Comparison of ENCODE assay signal across 8 cellular contexts in the genomic region with DNA sequence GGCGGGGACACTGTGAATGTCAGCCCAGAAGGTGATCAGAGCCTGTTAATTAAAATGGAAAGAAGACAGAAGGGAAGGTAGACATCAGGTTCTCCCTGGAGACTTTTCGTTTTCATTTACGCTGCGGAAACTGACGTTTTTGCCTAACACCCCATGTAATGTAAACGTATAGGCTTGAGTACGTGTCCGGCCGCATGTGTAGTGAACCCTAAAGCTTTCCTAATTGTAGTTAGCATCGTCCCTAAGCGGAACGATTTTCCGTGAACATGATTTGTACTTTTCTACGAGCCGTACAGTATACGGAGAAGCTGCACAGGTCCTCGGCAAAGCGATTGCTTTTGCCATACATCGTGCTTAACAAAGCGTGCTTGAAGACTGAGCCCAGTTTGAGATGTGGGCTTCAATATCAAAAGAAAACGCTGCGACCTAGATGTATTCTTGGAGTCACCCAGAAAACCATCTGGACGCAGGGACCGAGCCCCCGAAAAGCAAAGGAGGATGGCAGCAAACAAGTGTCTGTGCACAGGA. TPM values are rescaled to one million over a fixed set of nuclear protein-coding genes. Genes with fewer than 3 reads are reported as not detected.
A peak's percentile ranks its signal among the peaks of the same experiment; 100 is the strongest.
DNase-seq lines count a peak whose midpoint lies in the region; ATAC-seq, FAIRE-seq and TF ChIP-seq lines count a peak whose summit lies in the region.

No MANE protein-coding gene starts in this region.

- H3K36me3 ChIP-seq in CD8-positive, alpha-beta T cell (ENCODE audit: insufficient read depth, low read length), result no peaks in the 10 kb centered on the region
- H3K36me3 ChIP-seq in NT2/D1 (ENCODE audit: insufficient read depth, insufficient read length, low read length), result peaks cover 37% of the 10 kb centered on the region
- no peaks in the 10 kb centered on the region for H3K36me3 ChIP-seq in endothelial cell of umbilical vein (ENCODE audit: control insufficient read depth in 2 of 2, extremely low read depth in 1 of 2, insufficient read depth in 2 of 2, low read length in 2 of 2)
- H3K36me3 ChIP-seq in trophoblast cell (ENCODE audit: control insufficient read depth in 1 of 2, insufficient read depth in 2 of 2, low read length in 2 of 2), result peaks cover 3% of the 10 kb centered on the region in 2 experiments

- peak overlapping the region; percentile 8 for H4K91ac ChIP-seq in trophoblast cell (ENCODE audit: low read depth, low read length)

- peak overlapping the region; percentile 10 for H4K12ac ChIP-seq in trophoblast cell (ENCODE audit: low read depth, low read length)

- no peak overlapping the region for H2BK120ac ChIP-seq in trophoblast cell (ENCODE audit: insufficient read depth, low read length, poor library complexity)

- H4K8ac ChIP-seq in trophoblast cell (ENCODE audit: low read depth, low read length), result peak overlapping the region; percentile 93

- no peak overlapping the region for H2BK5ac ChIP-seq in trophoblast cell (ENCODE audit: low read depth, low read length, poor library complexity)

- peaks cover 21% of the 10 kb centered on the region for H3K4me1 ChIP-seq in CD8-positive, alpha-beta T cell (ENCODE audit: insufficient read depth, low read length)
- H3K4me1 ChIP-seq in NT2/D1 (ENCODE audit: insufficient read depth, insufficient read length), result no peaks in the 10 kb centered on the region
- H3K4me1 ChIP-seq in endothelial cell of umbilical vein (ENCODE audit: control insufficient read depth, extremely low read depth, insufficient read depth, low read length), result peaks cover 17% of the 10 kb centered on the region
- H3K4me1 ChIP-seq in trophoblast cell (ENCODE audit: control insufficient read depth in 1 of 2, insufficient read depth in 2 of 2, low read length in 2 of 2), result peaks cover 5 to 8% of the 10 kb centered on the region in 2 experiments

- H3K23ac ChIP-seq in trophoblast cell (ENCODE audit: low read length), result no peak overlapping the region

- H3K9me3 ChIP-seq in CD8-positive, alpha-beta T cell (ENCODE audit: low read length), result no peaks in the 10 kb centered on the region
- H3K9me3 ChIP-seq in NT2/D1 (ENCODE audit: insufficient read depth, low read length) (no peaks in the 10 kb centered on the region), endothelial cell of umbilical vein (replicated peaks; ENCODE audit: control insufficient read depth, insufficient read depth, low read length) (no peaks in the 10 kb centered on the region), trophoblast cell (ENCODE audit: insufficient read depth, low read depth, low read length) (no peaks in the 10 kb centered on the region)

- H3K27me3 Mint-ChIP-seq in CD8-positive, alpha-beta T cell (ENCODE audit: low read depth), result no peaks in the 10 kb centered on the region

- WGBS in trophoblast cell (ENCODE audit: extremely low coverage, insufficient coverage, insufficient read length), result no CpG with 5 or more reads among the region's 25 CpGs

- no peak for FAIRE-seq in endothelial cell of umbilical vein (lab: Jason Lieb, UNC)

- dilution Hi-C loops in endothelial cell of umbilical vein (cut with MboI; ENCODE audit: extremely low pct_ligation_motif_present, low sequenced_read_pairs), result no loop called here

- H3K79me2 ChIP-seq in endothelial cell of umbilical vein (ENCODE audit: control insufficient read depth, insufficient read depth, low read length) (peaks cover 51% of the 10 kb centered on the region), trophoblast cell (ENCODE audit: control insufficient read depth, insufficient read depth, low read length, poor library complexity) (peaks cover 5% of the 10 kb centered on the region)

- H3K27ac ChIP-seq in CD8-positive, alpha-beta T cell (ENCODE audit: low read depth, low read length), result peak overlapping the region; percentile 92
- H3K27ac ChIP-seq in endothelial cell of umbilical vein (ENCODE audit: insufficient read depth, low read depth, low read length), result peak overlapping the region; percentile 45
- H3K27ac ChIP-seq in trophoblast cell (ENCODE audit: low read depth, low read length), result no peak overlapping the region

- no peaks in the 10 kb centered on the region for H4K20me1 ChIP-seq in endothelial cell of umbilical vein (replicated peaks; ENCODE audit: control insufficient read depth, extremely low read depth, insufficient read depth, low read length)

- H3K79me1 ChIP-seq in trophoblast cell (ENCODE audit: low read length), result peaks cover 6% of the 10 kb centered on the region

- H3K27me3 ChIP-seq in CD8-positive, alpha-beta T cell (ENCODE audit: insufficient read depth, low read length), result no peaks in the 10 kb centered on the region
- H3K27me3 ChIP-seq in NT2/D1 (ENCODE audit: insufficient read depth, insufficient read length), result no peaks in the 10 kb centered on the region
- no peaks in the 10 kb centered on the region for H3K27me3 ChIP-seq in endothelial cell of umbilical vein (ENCODE audit: control insufficient read depth in 2 of 2, insufficient read depth in 2 of 2, low read length in 2 of 2)
- no peaks in the 10 kb centered on the region for H3K27me3 ChIP-seq in trophoblast cell (ENCODE audit: insufficient read depth, low read length)

- H2AFZ ChIP-seq in endothelial cell of umbilical vein (ENCODE audit: low read depth, low read length) (peak overlapping the region; percentile 81), trophoblast cell (ENCODE audit: insufficient read depth, low read length, poor library complexity) (peak overlapping the region; percentile 56)

- peak overlapping the region; percentile 81 for H3K18ac ChIP-seq in trophoblast cell (ENCODE audit: low read length)

- peaks cover 41% of the 10 kb centered on the region for H3K36me3 Mint-ChIP-seq in CD8-positive, alpha-beta T cell

- H3K4me2 ChIP-seq in endothelial cell of umbilical vein (ENCODE audit: insufficient read depth, low read length) (peak overlapping the region; percentile 90), trophoblast cell (ENCODE audit: low read length) (peak overlapping the region; percentile 90)

- POLR2A ChIA-PET in CD8-positive, alpha-beta T cell (lab: Charles Lee), result interaction anchor here (1.0 kb wide), 1 partner anchor 450 kb away, joined by 4 read pairs; a partner anchor contains a TSS
- POLR2A ChIA-PET in endothelial cell of umbilical vein (lab: Charles Lee), result no interaction called here

- TF ChIP-seq POLR2A in endothelial cell of umbilical vein (IDR thresholded peaks at IDR 0.05; ENCODE audit: low read depth, low read length), result no peak

- H3K4me3 Mint-ChIP-seq in CD8-positive, alpha-beta T cell, result peak overlapping the region; percentile 90

- no peak for DNase-seq in CD8-positive, alpha-beta T cell
- DNase-seq in NT2/D1 (ENCODE audit: low read depth, low spot score), result no peak
- DNase-seq in endothelial cell of umbilical vein (ENCODE audit: low read depth, low spot score), result no peak
- DNase-seq in trophoblast cell, result no peak
- no peak for DNase-seq in NCI-H774 (lab: John Stamatoyannopoulos, UW)
- DNase-seq in COR-L47 (lab: John Stamatoyannopoulos, UW), result no peak
- DNase-seq in activated gamma-delta T cell treated with Interleukin-2 at 50 U/mL for 16 hours, result no peak

- no peak overlapping the region for H2BK12ac ChIP-seq in trophoblast cell (ENCODE audit: low read length)

- CTCF ChIA-PET in CD8-positive, alpha-beta T cell (lab: Charles Lee), result no interaction called here
- CTCF ChIA-PET in endothelial cell of umbilical vein (lab: Charles Lee), result no interaction called here

- peak overlapping the region; percentile 97 for H3K4ac ChIP-seq in trophoblast cell (ENCODE audit: low read depth, low read length)

- H3K9me1 ChIP-seq in endothelial cell of umbilical vein (replicated peaks; ENCODE audit: control insufficient read depth, extremely low read depth, insufficient read depth, low read length), result no peaks in the 10 kb centered on the region

- BruUV-seq in endothelial cell of umbilical vein (replicated peaks; lab: Mats Ljungman, UMichigan), result TSS peak; percentile 79

- H3K27ac Mint-ChIP-seq in CD8-positive, alpha-beta T cell, result peak overlapping the region; percentile 92

- peak overlapping the region; percentile 84 for H3K4me3 ChIP-seq in CD8-positive, alpha-beta T cell (ENCODE audit: low read depth, low read length)
- H3K4me3 ChIP-seq in NT2/D1 (ENCODE audit: insufficient read length, low read depth) (peak overlapping the region; percentile 76), endothelial cell of umbilical vein (replicated peaks in 1 of 3; ENCODE audit: insufficient read depth in 1 of 3, low read depth in 1 of 3, low read length in 3 of 3) (peak overlapping the region; percentile 79 to 95 (median 85)), trophoblast cell (ENCODE audit: low read depth, low read length) (peak overlapping the region; percentile 95)

- H3K9me3 Mint-ChIP-seq in CD8-positive, alpha-beta T cell, result no peaks in the 10 kb centered on the region

- H3K4me1 Mint-ChIP-seq in CD8-positive, alpha-beta T cell (ENCODE audit: low read depth), result peaks cover 57% of the 10 kb centered on the region

- peak overlapping the region; percentile 49 for H2AK5ac ChIP-seq in trophoblast cell (ENCODE audit: low read length)

- ATAC-seq in CD8-positive, alpha-beta T cell, result no peak
- ATAC-seq in GM21528 (IDR thresholded peaks at IDR 0.05; ENCODE audit: low FRiP score, unreplicated experiment), result peak; percentile 20

- peak overlapping the region; percentile 46 for H3K14ac ChIP-seq in trophoblast cell (ENCODE audit: low read length)

- TF ChIP-seq CTCF in CD8-positive, alpha-beta T cell (IDR thresholded peaks at IDR 0.05), result no peak
- TF ChIP-seq CTCF in endothelial cell of umbilical vein (IDR thresholded peaks at IDR 0.05; ENCODE audit: extremely low read depth in 1 of 2, insufficient read depth in 1 of 2, low read depth in 1 of 2, low read length in 2 of 2), result no peak

- intact Hi-C loops in CD8-positive, alpha-beta T cell (cut with DNase I, micrococcal nuclease), result loop anchor here (1.0 to 5.0 kb wide), 7 partner anchors 48 to 1062 kb away; a partner anchor contains a TSS
- intact Hi-C loops in endothelial cell of umbilical vein (cut with micrococcal nuclease), result loop anchor here (1.0 to 2.0 kb wide), 2 partner anchors 348 to 448 kb away; a partner anchor contains a TSS

- H3K9ac ChIP-seq in NT2/D1 (ENCODE audit: insufficient read length, low read depth), result peak overlapping the region; percentile 82
- peak overlapping the region; percentile 95 for H3K9ac ChIP-seq in endothelial cell of umbilical vein (replicated peaks; ENCODE audit: extremely low read depth, insufficient read depth, low read length)
- peak overlapping the region; percentile 96 for H3K9ac ChIP-seq in trophoblast cell (ENCODE audit: low read length)

RNA-seq across cellular contexts. Expression of a gene that starts 0.3 kb away (rescaled TPM):
- 10 to 100 TPM; 20.2 to 20.8 TPM for total RNA-seq in CD8-positive, alpha-beta T cell
- total RNA-seq in endothelial cell of umbilical vein, result 36.7 and 38.9 TPM in 2 replicates
- 17.7 and 22.9 TPM in 2 replicates for polyA plus RNA-seq in endothelial cell of umbilical vein
- polyA plus RNA-seq in endothelial cell of umbilical vein (2011; cell fraction: cytosol; rRNA removed), result 28.9 and 30.7 TPM in 2 replicates
- 30.0 and 48.2 TPM in 2 replicates for polyA plus RNA-seq in endothelial cell of umbilical vein (2011; cell fraction: nucleus; rRNA removed)
- 30.9 and 50.7 TPM in 2 replicates for polyA plus RNA-seq in endothelial cell of umbilical vein (2012)
- polyA minus RNA-seq in endothelial cell of umbilical vein, result 29.8 and 31.6 TPM in 2 replicates
- polyA minus RNA-seq in endothelial cell of umbilical vein (2011; cell fraction: cytosol; rRNA and poly(A)+ RNA removed), result 19.8 TPM
- 8.1 and 17.4 TPM in 2 replicates for polyA minus RNA-seq in endothelial cell of umbilical vein (2011; cell fraction: nucleus; rRNA and poly(A)+ RNA removed)
- polyA plus RNA-seq in trophoblast cell (2013), result 22.1 and 23.3 TPM in 2 replicates

RNA-seq across cellular contexts. Expression of a gene that starts 1.0 kb away (rescaled TPM):
- total RNA-seq in CD8-positive, alpha-beta T cell, result 1 to 10 TPM; 1.0 to 1.3 TPM
- not detected in 2 replicates for total RNA-seq in endothelial cell of umbilical vein
- polyA plus RNA-seq in endothelial cell of umbilical vein, result not detected in 2 replicates
- 0.10 TPM in 1 of 2 replicates, not detected in the other for polyA plus RNA-seq in endothelial cell of umbilical vein (2011; cell fraction: cytosol; rRNA removed)
- polyA plus RNA-seq in endothelial cell of umbilical vein (2011; cell fraction: nucleus; rRNA removed), result 0.22 and 0.52 TPM in 2 replicates
- polyA plus RNA-seq in endothelial cell of umbilical vein (2012), result not detected in 2 replicates
- polyA minus RNA-seq in endothelial cell of umbilical vein, result 0.17 and 0.58 TPM in 2 replicates
- not detected for polyA minus RNA-seq in endothelial cell of umbilical vein (2011; cell fraction: cytosol; rRNA and poly(A)+ RNA removed)
- polyA minus RNA-seq in endothelial cell of umbilical vein (2011; cell fraction: nucleus; rRNA and poly(A)+ RNA removed), result not detected in 2 replicates
- polyA plus RNA-seq in trophoblast cell (2013), result 0.72 and 1.0 TPM in 2 replicates
